8 cellular contexts compared by ENCODE assay signal in the genomic region with DNA sequence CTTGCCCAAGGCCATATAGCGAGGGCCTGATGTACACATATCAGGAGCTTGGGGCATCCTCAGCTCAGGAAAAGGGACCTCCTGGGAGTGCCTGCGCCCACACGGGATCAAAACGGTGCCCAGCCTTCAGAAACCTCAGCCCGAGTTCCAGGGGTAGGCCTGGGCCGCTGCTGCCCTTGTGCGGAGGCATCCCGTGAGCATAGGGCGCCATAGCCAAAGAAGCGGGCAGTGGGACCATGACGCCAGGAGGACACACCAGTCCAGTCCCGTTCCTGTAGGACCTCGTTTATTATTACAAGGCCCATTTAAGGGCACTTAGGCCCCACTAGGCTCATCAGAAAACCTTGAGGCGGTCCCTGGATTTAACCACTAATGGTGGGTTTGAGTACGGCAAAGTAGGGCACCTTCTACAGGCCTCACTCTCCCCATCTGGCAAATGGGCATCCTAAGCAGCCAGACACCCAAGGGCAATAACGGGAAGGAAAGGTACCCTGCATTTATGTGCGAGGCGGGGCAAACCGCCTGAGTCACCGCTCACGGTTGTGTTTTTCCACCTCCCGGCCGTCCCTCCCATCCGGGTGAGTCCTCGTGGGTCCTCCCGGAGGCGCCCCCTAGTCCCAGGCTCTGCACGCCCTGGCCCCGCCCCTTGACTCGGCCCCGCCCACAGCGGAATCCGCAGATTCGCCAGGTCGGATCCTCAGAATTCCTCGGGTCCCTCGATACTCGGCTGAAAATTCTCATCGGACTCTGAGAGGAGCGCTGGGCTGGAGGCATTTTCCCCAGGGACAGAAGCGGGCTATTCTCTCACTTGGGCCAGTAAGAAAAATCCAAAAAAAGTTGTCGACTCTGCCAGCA. TPM values are rescaled to one million over a fixed set of nuclear protein-coding genes. Genes with fewer than 3 reads are reported as not detected.
A peak's percentile ranks its signal among the peaks of the same experiment; 100 is the strongest.
DNase-seq lines count a peak whose midpoint lies in the region; ATAC-seq and TF ChIP-seq lines count a peak whose summit lies in the region.

No MANE protein-coding gene starts in this region.

- TF ChIP-seq POLR2A in heart left ventricle (IDR thresholded peaks at IDR 0.05), result no peak

- H3K27ac Mint-ChIP-seq in progenitor cell of endocrine pancreas, result peak overlapping the region; percentile 100

- DNase-seq in DMS53 treated with DMSO at 0.1 percent for 48 hours (lab: John Stamatoyannopoulos, UW; ENCODE audit: unreplicated experiment) (peak; percentile 34), MM.1S (peak; percentile 71), SW480 (ENCODE audit: low spot score) (peak; percentile 89), adipocyte (ENCODE audit: low read depth) (peak; percentile 93), heart left ventricle (peak; percentile 88 to 92 (median 90)), progenitor cell of endocrine pancreas (ENCODE audit: low spot score, unreplicated experiment) (peak; percentile 77)

- peak overlapping the region; percentile 100 for H2AFZ ChIP-seq in MM.1S (ENCODE audit: low read length)

- H3K4me1 ChIP-seq in MM.1S (ENCODE audit: low read length) (peaks cover 16% of the 10 kb centered on the region), adipocyte (ENCODE audit: control insufficient read depth, insufficient read depth, low read length) (peaks cover 41% of the 10 kb centered on the region), heart left ventricle (peaks cover 0 to 41% (median 25%) of the 10 kb centered on the region in 12 donors), urinary bladder (ENCODE audit: insufficient read depth) (peaks cover 5% of the 10 kb centered on the region)

- WGBS in heart left ventricle, 4 donors, result 13 to 35% (median 27%) methylated on average over 25 to 42 of the region's 42 CpGs
- WGBS in urinary bladder, result 25% methylated on average over 42 of the region's 42 CpGs

- intact Hi-C loops in heart left ventricle (cut with DNase I), result loop anchor here in 5 of 10 donors (2.0 to 10.0 kb wide), 7 partner anchors 62 to 908 kb away; a partner anchor contains a TSS

- ATAC-seq in GM21825 (IDR thresholded peaks at IDR 0.05; ENCODE audit: unreplicated experiment) (peak; percentile 42), heart left ventricle (peak; percentile 76 to 88 (median 84))

- peaks cover 9% of the 10 kb centered on the region for H3K36me3 Mint-ChIP-seq in progenitor cell of endocrine pancreas (ENCODE audit: insufficient read depth)

- H3K27ac ChIP-seq in MM.1S (ENCODE audit: low read length), result peak overlapping the region; percentile 96
- H3K27ac ChIP-seq in heart left ventricle, result peak overlapping the region; percentile 86 to 99 (median 98)
- H3K27ac ChIP-seq in urinary bladder (ENCODE audit: low read depth), result peak overlapping the region; percentile 82

- H3K27me3 Mint-ChIP-seq in progenitor cell of endocrine pancreas, result no peaks in the 10 kb centered on the region

- H3K9me2 ChIP-seq in MM.1S (replicated peaks; ENCODE audit: insufficient read depth, low read length), result no peaks in the 10 kb centered on the region

- H3K9ac ChIP-seq in MM.1S (ENCODE audit: low read length) (peak overlapping the region; percentile 100), adipocyte (ENCODE audit: low read length) (peak overlapping the region; percentile 98)

- H3F3A ChIP-seq in MM.1S (ENCODE audit: insufficient read depth, low read length), result peaks cover 18% of the 10 kb centered on the region

- no peaks in the 10 kb centered on the region; the same call in 1 of the 2 replicates for H4K20me1 ChIP-seq in MM.1S (ENCODE audit: insufficient read depth, low read length)

- H3K27me3 ChIP-seq in MM.1S (replicated peaks; ENCODE audit: insufficient read depth, low read length) (no peaks in the 10 kb centered on the region), adipocyte (replicated peaks; ENCODE audit: control insufficient read depth, insufficient read depth, low read length) (no peaks in the 10 kb centered on the region), heart left ventricle (no peaks in the 10 kb centered on the region)

- no peaks in the 10 kb centered on the region for H3K9me3 ChIP-seq in MM.1S (replicated peaks; ENCODE audit: insufficient read depth, low read length)
- H3K9me3 ChIP-seq in adipocyte (ENCODE audit: control insufficient read depth, low read length), result no peaks in the 10 kb centered on the region
- no peaks in the 10 kb centered on the region for H3K9me3 ChIP-seq in heart left ventricle

- peak; percentile 34 for TF ChIP-seq CTCF in MM.1S (IDR thresholded peaks at IDR 0.05; ENCODE audit: low read length)
- TF ChIP-seq CTCF in heart left ventricle (IDR thresholded peaks at IDR 0.05), result peak in 7 of 12 donors; percentile 3 to 55 (median 27)
- TF ChIP-seq CTCF in progenitor cell of endocrine pancreas (IDR thresholded peaks at IDR 0.05; ENCODE audit: unreplicated experiment), result peak; percentile 35

- H3K9me3 Mint-ChIP-seq in progenitor cell of endocrine pancreas (ENCODE audit: low read depth), result no peaks in the 10 kb centered on the region

- H3K4me2 ChIP-seq in MM.1S (ENCODE audit: low read depth, low read length), result peak overlapping the region; percentile 91

- H3K4me3 Mint-ChIP-seq in progenitor cell of endocrine pancreas (ENCODE audit: low read depth), result peak overlapping the region; percentile 95

- H3K79me2 ChIP-seq in MM.1S (ENCODE audit: low read length), result peaks cover 30% of the 10 kb centered on the region

- H3K4me3 ChIP-seq in MM.1S (ENCODE audit: low read length) (peak overlapping the region; percentile 88), adipocyte (ENCODE audit: low read length) (peak overlapping the region; percentile 89), heart left ventricle (peak overlapping the region; percentile 37 to 93 (median 82)), urinary bladder (ENCODE audit: low read depth, low read length) (peak overlapping the region; percentile 96)

- peaks cover 14% of the 10 kb centered on the region for H3K36me3 ChIP-seq in MM.1S (replicated peaks; ENCODE audit: insufficient read depth, low read length)
- peaks cover 27% of the 10 kb centered on the region for H3K36me3 ChIP-seq in adipocyte (ENCODE audit: control insufficient read depth, insufficient read depth, low read length, severe bottlenecking)
- H3K36me3 ChIP-seq in heart left ventricle, result peaks cover 6 to 37% (median 32%) of the 10 kb centered on the region in 9 donors
- H3K36me3 ChIP-seq in urinary bladder (ENCODE audit: insufficient read depth), result no peaks in the 10 kb centered on the region

- H3K4me1 Mint-ChIP-seq in progenitor cell of endocrine pancreas (ENCODE audit: low read depth), result peaks cover 9% of the 10 kb centered on the region

RNA-seq across cellular contexts. Expression of a gene that starts 0.7 kb away (rescaled TPM):
- total RNA-seq in heart left ventricle, result 10 to 100 TPM in 3 of 9 donors, 1 to 10 TPM in 6; 4.6 to 12.1 (median 9.0) TPM
- polyA plus RNA-seq in heart left ventricle, result 1 to 10 TPM; 8.1 to 9.3 TPM
- 25.4 and 27.7 TPM in 2 replicates for total RNA-seq in progenitor cell of endocrine pancreas
- total RNA-seq in urinary bladder, result 2.9 TPM
- polyA plus RNA-seq in urinary bladder, result 14.6 TPM

RNA-seq across cellular contexts. Expression of a gene that starts 8.0 kb away (rescaled TPM):
- total RNA-seq in heart left ventricle, result 10 to 100 TPM in 6 of 9 donors, 1 to 10 TPM in 3; 8.5 to 28.9 (median 14.1) TPM
- 10 to 100 TPM in 1 of 2 donors, 1 to 10 TPM in 1; 8.1 to 10.8 TPM for polyA plus RNA-seq in heart left ventricle
- total RNA-seq in progenitor cell of endocrine pancreas, result 19.1 and 19.5 TPM in 2 replicates
- 16.7 TPM for total RNA-seq in urinary bladder
- polyA plus RNA-seq in urinary bladder, result 39.7 TPM

RNA-seq across cellular contexts. Expression of a gene that starts 28.2 kb away (rescaled TPM):
- 10 to 100 TPM in 3 of 9 donors, 1 to 10 TPM in 6; 3.8 to 27.2 (median 6.9) TPM for total RNA-seq in heart left ventricle
- 1 to 10 TPM; 7.1 to 7.8 TPM for polyA plus RNA-seq in heart left ventricle
- total RNA-seq in progenitor cell of endocrine pancreas, result 4.6 and 5.5 TPM in 2 replicates
- total RNA-seq in urinary bladder, result 11.0 TPM
- 20.3 TPM for polyA plus RNA-seq in urinary bladder

RNA-seq across cellular contexts. Expression of a gene that starts 33.5 kb away (rescaled TPM):
- total RNA-seq in heart left ventricle, result 10 to 100 TPM in 2 of 9 donors, 1 to 10 TPM in 7; 4.5 to 15.5 (median 7.9) TPM
- 1 to 10 TPM; 7.9 to 9.1 TPM for polyA plus RNA-seq in heart left ventricle
- total RNA-seq in progenitor cell of endocrine pancreas, result 65.6 and 66.8 TPM in 2 replicates
- 9.6 TPM for total RNA-seq in urinary bladder
- polyA plus RNA-seq in urinary bladder, result 15.2 TPM

RNA-seq across cellular contexts. Expression of a gene that starts 53.6 kb away (rescaled TPM):
- total RNA-seq in heart left ventricle (1 to 10 TPM in 4 of 9 donors, under 1 TPM in 5; 0.20 to 2.1 (median 1.00) TPM), progenitor cell of endocrine pancreas (1.0 and 1.6 TPM in 2 replicates), urinary bladder (0.74 TPM)
- polyA plus RNA-seq in heart left ventricle (under 1 TPM; 0.22 to 0.76 TPM), urinary bladder (0.47 TPM)

Comparison
In these comparisons a context has a peak if more than half of its experiments do, and no peak if none do; other contexts are left out.
1. Peak in every context shown above with its lines: DNase-seq, ATAC-seq, H3K4me3 ChIP-seq and H3K27ac ChIP-seq.
2. DNase-seq: peak in every context shown above with its lines; median percentile 93 in adipocyte; 90 in heart left ventricle; 89 in SW480; 77 in progenitor cell of endocrine pancreas; 71 in MM.1S; 34 in DMS53 treated with DMSO at 0.1 percent for 48 hours.